ENCODE assay signal across 8 cellular contexts in genomic region chr10:99395750-99396445, GRCh38. TPM values are rescaled to one million over a fixed set of nuclear protein-coding genes. Genes with fewer than 3 reads are reported as not detected.
A peak's percentile ranks its signal among the peaks of the same experiment; 100 is the strongest.
DNase-seq lines count a peak whose midpoint lies in the region; ATAC-seq and TF ChIP-seq lines count a peak whose summit lies in the region.

No MANE protein-coding gene starts in this region.

- intact Hi-C loops in activated T-helper 2 cell treated with anti-CD3 and anti-CD28 coated beads, Interferon-gamma antibody, Interleukin-2, Interleukin-4, amounts not matched to agents 10 μg/mL and 5 μg/mL and 100 μg/mL, durations not matched to agents 14 hours and 24 hours and 36 hours (cut with micrococcal nuclease): no loop called here

- H2BK12ac ChIP-seq in H9 (ENCODE audit: insufficient read length, low read depth, low read length): no peak overlapping the region

- peak overlapping the region; percentile 43 for H3K27ac Mint-ChIP-seq in activated T-helper 2 cell treated with anti-CD3 and anti-CD28 coated beads, Interferon-gamma antibody, Interleukin-2, Interleukin-4, amounts not matched to agents 10 μg/mL and 5 μg/mL and 100 μg/mL, durations not matched to agents 14 hours and 24 hours and 36 hours
- no peak overlapping the region for H3K27ac Mint-ChIP-seq in stimulated activated memory B cell treated with anti-CD40 and anti-IgM and Interleukin-4, amounts not matched to agents 10 μg/mL and 1 μg/mL and 100 μg/mL, for 72 hours
- H3K27ac Mint-ChIP-seq in H9: peak overlapping the region in 1 of 3 experiments; percentile 42; a peak in 2 of 7 replicates

- H3K9ac ChIP-seq in H9 (ENCODE audit: extremely low read depth, insufficient read length, low read length): no peak overlapping the region

- no peaks in the 10 kb centered on the region for H3K23me2 ChIP-seq in H9 (ENCODE audit: insufficient read length, low read depth, low read length, poor library complexity, severe bottlenecking)

- no CpG with 5 or more reads among the region's 2 CpGs for WGBS in H9 (ENCODE audit: extremely low coverage, insufficient read length, low lambda C conversion rate)

- H3K23ac ChIP-seq in H9 (ENCODE audit: insufficient read length, low read depth, low read length): no peak overlapping the region

- H4K91ac ChIP-seq in H9 (ENCODE audit: insufficient read length, low read depth, low read length): no peak overlapping the region

- no peak overlapping the region for H3K4me3 Mint-ChIP-seq in activated T-helper 2 cell treated with anti-CD3 and anti-CD28 coated beads, Interferon-gamma antibody, Interleukin-2, Interleukin-4, amounts not matched to agents 10 μg/mL and 5 μg/mL and 100 μg/mL, durations not matched to agents 14 hours and 24 hours and 36 hours (ENCODE audit: low read depth)
- H3K4me3 Mint-ChIP-seq in stimulated activated memory B cell treated with anti-CD40 and anti-IgM and Interleukin-4, amounts not matched to agents 10 μg/mL and 1 μg/mL and 100 μg/mL, for 72 hours: no peak overlapping the region
- no peak overlapping the region for H3K4me3 Mint-ChIP-seq in H9

- H2BK20ac ChIP-seq in H9 (ENCODE audit: low read depth, low read length, poor library complexity, severe bottlenecking): no peak overlapping the region

- H3K27me3 Mint-ChIP-seq in activated T-helper 2 cell treated with anti-CD3 and anti-CD28 coated beads, Interferon-gamma antibody, Interleukin-2, Interleukin-4, amounts not matched to agents 10 μg/mL and 5 μg/mL and 100 μg/mL, durations not matched to agents 14 hours and 24 hours and 36 hours (ENCODE audit: low read depth): no peaks in the 10 kb centered on the region
- H3K27me3 Mint-ChIP-seq in stimulated activated memory B cell treated with anti-CD40 and anti-IgM and Interleukin-4, amounts not matched to agents 10 μg/mL and 1 μg/mL and 100 μg/mL, for 72 hours: no peaks in the 10 kb centered on the region
- H3K27me3 Mint-ChIP-seq in H9 (ENCODE audit: low read depth): peaks cover 4% of the 10 kb centered on the region; the same call in 1 of the 2 replicates

- H3T11ph ChIP-seq in H9 (ENCODE audit: low read length): no peak overlapping the region

- H3K9me3 ChIP-seq in H9 (ENCODE audit: control insufficient read depth, low read depth, low read length): no peaks in the 10 kb centered on the region

- peaks cover 7% of the 10 kb centered on the region for H3K4me1 Mint-ChIP-seq in activated T-helper 2 cell treated with anti-CD3 and anti-CD28 coated beads, Interferon-gamma antibody, Interleukin-2, Interleukin-4, amounts not matched to agents 10 μg/mL and 5 μg/mL and 100 μg/mL, durations not matched to agents 14 hours and 24 hours and 36 hours (ENCODE audit: low read depth)
- peaks cover 7% of the 10 kb centered on the region for H3K4me1 Mint-ChIP-seq in stimulated activated memory B cell treated with anti-CD40 and anti-IgM and Interleukin-4, amounts not matched to agents 10 μg/mL and 1 μg/mL and 100 μg/mL, for 72 hours
- H3K4me1 Mint-ChIP-seq in H9: peaks cover 35 to 46% of the 10 kb centered on the region in 2 experiments

- H2BK5ac ChIP-seq in H9 (ENCODE audit: insufficient read length, low read length): no peak overlapping the region

- no peak overlapping the region for H3K14ac ChIP-seq in H9 (ENCODE audit: insufficient read depth, low read length)

- peaks cover 16% of the 10 kb centered on the region for H3K36me3 Mint-ChIP-seq in activated T-helper 2 cell treated with anti-CD3 and anti-CD28 coated beads, Interferon-gamma antibody, Interleukin-2, Interleukin-4, amounts not matched to agents 10 μg/mL and 5 μg/mL and 100 μg/mL, durations not matched to agents 14 hours and 24 hours and 36 hours (ENCODE audit: low read depth)
- peaks cover 18% of the 10 kb centered on the region for H3K36me3 Mint-ChIP-seq in stimulated activated memory B cell treated with anti-CD40 and anti-IgM and Interleukin-4, amounts not matched to agents 10 μg/mL and 1 μg/mL and 100 μg/mL, for 72 hours
- peaks cover 9 to 44% (median 25%) of the 10 kb centered on the region in 3 experiments; a peak in 5 of 7 replicates for H3K36me3 Mint-ChIP-seq in H9 (ENCODE audit: insufficient read depth in 1 of 3, low read depth in 3 of 3)

- H2AK5ac ChIP-seq in H9 (ENCODE audit: insufficient read length, low read length): no peak overlapping the region

- no peaks in the 10 kb centered on the region for H3K9me3 Mint-ChIP-seq in activated T-helper 2 cell treated with anti-CD3 and anti-CD28 coated beads, Interferon-gamma antibody, Interleukin-2, Interleukin-4, amounts not matched to agents 10 μg/mL and 5 μg/mL and 100 μg/mL, durations not matched to agents 14 hours and 24 hours and 36 hours
- no peaks in the 10 kb centered on the region for H3K9me3 Mint-ChIP-seq in stimulated activated memory B cell treated with anti-CD40 and anti-IgM and Interleukin-4, amounts not matched to agents 10 μg/mL and 1 μg/mL and 100 μg/mL, for 72 hours
- no peaks in the 10 kb centered on the region; a peak in 1 of 5 replicates for H3K9me3 Mint-ChIP-seq in H9

- H3K4me2 ChIP-seq in H9 (ENCODE audit: insufficient read depth, insufficient read length, low read length): no peak overlapping the region

- no peak for TF ChIP-seq CTCF in H9 (conservative IDR thresholded peaks at IDR 0.05)

- H2BK120ac ChIP-seq in H9 (ENCODE audit: low read depth, low read length, poor library complexity, severe bottlenecking): no peak overlapping the region

- no peak overlapping the region for H4K5ac ChIP-seq in H9 (ENCODE audit: insufficient read length, low read depth, low read length)

- H2AFZ ChIP-seq in H9 (ENCODE audit: low read length): no peak overlapping the region

- no peak for ATAC-seq in stimulated activated memory B cell treated with anti-CD40 and anti-IgM and Interleukin-4, amounts not matched to agents 10 μg/mL and 1 μg/mL and 100 μg/mL, for 72 hours

- H3K79me2 ChIP-seq in H9 (ENCODE audit: insufficient read depth, low read length): no peaks in the 10 kb centered on the region

- peak; percentile 74 for DNase-seq in Ammon's horn (ENCODE audit: low spot score)
- DNase-seq in HT-29 (ENCODE audit: low spot score): peak; percentile 73
- DNase-seq in activated T-helper 2 cell treated with anti-CD3 and anti-CD28 coated beads, Interferon-gamma antibody, Interleukin-2, Interleukin-4, amounts not matched to agents 10 μg/mL and 5 μg/mL and 100 μg/mL, durations not matched to agents 14 hours and 24 hours and 36 hours (ENCODE audit: low spot score): no peak
- DNase-seq in left kidney (ENCODE audit: low read depth, low spot score): peak; percentile 78
- DNase-seq in cerebellum (ENCODE audit: low spot score): no peak
- no peak for DNase-seq in H9
- DNase-seq in NCI-H1930 (lab: John Stamatoyannopoulos, UW): no peak

- no peaks in the 10 kb centered on the region for H3K27me3 ChIP-seq in H9 (ENCODE audit: insufficient read depth, low read length)

- peaks cover 7% of the 10 kb centered on the region; the same call in 1 of the 2 replicates for H3K4me1 ChIP-seq in H9 (ENCODE audit: insufficient read depth, low read length)

- no peak overlapping the region for H3K18ac ChIP-seq in H9 (ENCODE audit: insufficient read length, low read depth, low read length)

- no peak overlapping the region for H3K4ac ChIP-seq in H9 (ENCODE audit: low read depth, low read length)

- H4K8ac ChIP-seq in H9 (replicated peaks; ENCODE audit: insufficient read length, low read depth, low read length): no peak overlapping the region

- no peak overlapping the region for H3K56ac ChIP-seq in H9 (ENCODE audit: insufficient read length, low read depth, low read length)

- H2BK15ac ChIP-seq in H9 (ENCODE audit: low read depth, low read length): no peak overlapping the region

- H3K79me1 ChIP-seq in H9 (ENCODE audit: insufficient read depth, low read depth, low read length, poor library complexity, severe bottlenecking): no peaks in the 10 kb centered on the region

- H3K27ac ChIP-seq in H9 (ENCODE audit: insufficient read length, low read depth, low read length): no peak overlapping the region

- H4K20me1 ChIP-seq in H9 (ENCODE audit: control insufficient read depth, insufficient read depth, insufficient read length): no peaks in the 10 kb centered on the region

RNA-seq across cellular contexts. Expression of gene GOT1, which starts 34.5 kb away (rescaled TPM):
- total RNA-seq in HT-29 (2014; rRNA removed; shearing (Covaris generic)): 34.7 and 38.5 TPM in 2 replicates
- total RNA-seq in activated T-helper 2 cell treated with anti-CD3 and anti-CD28 coated beads, Interferon-gamma antibody, Interleukin-2, Interleukin-4, amounts not matched to agents 10 μg/mL and 5 μg/mL and 100 μg/mL, durations not matched to agents 14 hours and 24 hours and 36 hours: 30.1 and 35.1 TPM in 2 replicates
- 23.4 TPM for total RNA-seq in cerebellum
- 43.3 and 47.4 TPM in 2 replicates for total RNA-seq in H9 (2021)

Comparison
In these comparisons a context has a peak if more than half of its experiments do, and no peak if none do; other contexts are left out.
1. DNase-seq: peak in Ammon's horn (single experiment), HT-29 (single experiment) and left kidney (single experiment); none in activated T-helper 2 cell treated with anti-CD3 and anti-CD28 coated beads, Interferon-gamma antibody, Interleukin-2, Interleukin-4, amounts not matched to agents 10 μg/mL and 5 μg/mL and 100 μg/mL, durations not matched to agents 14 hours and 24 hours and 36 hours (single experiment), cerebellum (single experiment), H9 (single experiment) and NCI-H1930 (0 of 2).